ENCODE assay signal across 9 cellular contexts in genomic region chr3:45757141-45757540, GRCh38. TPM values are rescaled to one million over a fixed set of nuclear protein-coding genes. Genes with fewer than 3 reads are reported as not detected.
"Had no signal": no experiment of that assay in that cellular context is flagged by ENCODE, and none has a peak within 500 bp of the region (broad histone marks: within the 10 kb centered on the region; RNA-seq: fewer than 3 reads in every experiment).

No MANE protein-coding gene starts in this region.

RNA-seq across cellular contexts. Expression of gene SLC6A20, which starts 39.2 kb away (rescaled TPM):
- total RNA-seq: activated B cell treated with CpG ODN at 0.5 μM for 24 hours; activated CD4-positive, alpha-beta memory T cell treated with anti-CD3 and anti-CD28 coated beads, Interleukin-2, amount 10 ng/mL, durations not matched to agents 7 days and 5 days; activated CD4-positive, alpha-beta T cell treated with anti-CD3 and anti-CD28 coated beads, Interleukin-2, amount 10 ng/mL, durations not matched to agents 24 days and 14 days; activated CD8-positive, alpha-beta T cell treated with anti-CD3 and anti-CD28 coated beads, Interleukin-2, amount 10 ng/mL, durations not matched to agents 7 days and 5 days; activated naive CD8-positive, alpha-beta T cell treated with anti-CD3 and anti-CD28 coated beads, Interleukin-2, amount 10 ng/mL, durations not matched to agents 7 days and 5 days; activated T-helper 2 cell treated with anti-CD3 and anti-CD28 coated beads, Interferon-gamma antibody, Interleukin-2, Interleukin-4, amounts not matched to agents 10 μg/mL and 5 μg/mL and 100 μg/mL, durations not matched to agents 14 hours and 24 hours and 36 hours; ascending aorta; bronchial epithelial cell; cardiac septum had no signal
